ENCODE assay signal across 1 cellular context in genomic region chr1:11046270-11046566, GRCh38.
TF ChIP-seq lines count a peak whose summit lies in the region.

No MANE protein-coding gene starts in this region.

TF ChIP-seq in HepG2, 621 proteins besides CTCF, POLR2A, EP300 and RAD21:
- TF ChIP-seq ZNF530 (CRISPR knock-in tag; IDR thresholded peaks at IDR 0.05; ENCODE audit: low read depth), result no peak
- no peak for TF ChIP-seq FOXP1 (IDR thresholded peaks at IDR 0.05)
- TF ChIP-seq FOXP1 (CRISPR knock-in tag; IDR thresholded peaks at IDR 0.05), result no peak
- TF ChIP-seq FOXM1 (CRISPR knock-in tag; IDR thresholded peaks at IDR 0.05), result no peak
- TF ChIP-seq HOXA3 (CRISPR knock-in tag; IDR thresholded peaks at IDR 0.05), result peak; percentile 55
- 0 out of 2 replicates have a peak, but pooled peaks have one; percentile 53 for TF ChIP-seq ZHX2 (IDR thresholded peaks at IDR 0.05; ENCODE audit: low read depth)
- no peak for TF ChIP-seq ZHX2 (CRISPR knock-in tag; IDR thresholded peaks at IDR 0.05; ENCODE audit: borderline replicate concordance)
- TF ChIP-seq MED13 (CRISPR knock-in tag; IDR thresholded peaks at IDR 0.05), result no peak
- TF ChIP-seq ZNF441 (CRISPR knock-in tag; IDR thresholded peaks at IDR 0.05; ENCODE audit: borderline replicate concordance), result no peak
- TF ChIP-seq ERF (CRISPR knock-in tag; IDR thresholded peaks at IDR 0.05), result 0 out of 2 replicates have a peak, but pooled peaks have one; percentile 7
- no peak for TF ChIP-seq MZF1 (CRISPR knock-in tag; IDR thresholded peaks at IDR 0.05; ENCODE audit: borderline replicate concordance)
- TF ChIP-seq, protein P1, sequence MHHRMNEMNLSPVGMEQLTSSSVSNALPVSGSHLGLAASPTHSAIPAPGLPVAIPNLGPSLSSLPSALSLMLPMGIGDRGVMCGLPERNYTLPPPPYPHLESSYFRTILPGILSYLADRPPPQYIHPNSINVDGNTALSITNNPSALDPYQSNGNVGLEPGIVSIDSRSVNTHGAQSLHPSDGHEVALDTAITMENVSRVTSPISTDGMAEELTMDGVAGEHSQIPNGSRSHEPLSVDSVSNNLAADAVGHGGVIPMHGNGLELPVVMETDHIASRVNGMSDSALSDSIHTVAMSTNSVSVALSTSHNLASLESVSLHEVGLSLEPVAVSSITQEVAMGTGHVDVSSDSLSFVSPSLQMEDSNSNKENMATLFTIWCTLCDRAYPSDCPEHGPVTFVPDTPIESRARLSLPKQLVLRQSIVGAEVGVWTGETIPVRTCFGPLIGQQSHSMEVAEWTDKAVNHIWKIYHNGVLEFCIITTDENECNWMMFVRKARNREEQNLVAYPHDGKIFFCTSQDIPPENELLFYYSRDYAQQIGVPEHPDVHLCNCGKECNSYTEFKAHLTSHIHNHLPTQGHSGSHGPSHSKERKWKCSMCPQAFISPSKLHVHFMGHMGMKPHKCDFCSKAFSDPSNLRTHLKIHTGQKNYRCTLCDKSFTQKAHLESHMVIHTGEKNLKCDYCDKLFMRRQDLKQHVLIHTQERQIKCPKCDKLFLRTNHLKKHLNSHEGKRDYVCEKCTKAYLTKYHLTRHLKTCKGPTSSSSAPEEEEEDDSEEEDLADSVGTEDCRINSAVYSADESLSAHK (CRISPR knock-in tag; IDR thresholded peaks at IDR 0.05; ENCODE audit: borderline replicate concordance), result no peak
- peak; percentile 43; the same call in 1 of the 2 replicates for TF ChIP-seq ZMYM3 (CRISPR knock-in tag; IDR thresholded peaks at IDR 0.05)
- TF ChIP-seq CREB1 (IDR thresholded peaks at IDR 0.05), result no peak
- peak; percentile 67; the same call in 1 of the 2 replicates for TF ChIP-seq CREB1 (CRISPR knock-in tag; IDR thresholded peaks at IDR 0.05)
- TF ChIP-seq, protein P2, sequence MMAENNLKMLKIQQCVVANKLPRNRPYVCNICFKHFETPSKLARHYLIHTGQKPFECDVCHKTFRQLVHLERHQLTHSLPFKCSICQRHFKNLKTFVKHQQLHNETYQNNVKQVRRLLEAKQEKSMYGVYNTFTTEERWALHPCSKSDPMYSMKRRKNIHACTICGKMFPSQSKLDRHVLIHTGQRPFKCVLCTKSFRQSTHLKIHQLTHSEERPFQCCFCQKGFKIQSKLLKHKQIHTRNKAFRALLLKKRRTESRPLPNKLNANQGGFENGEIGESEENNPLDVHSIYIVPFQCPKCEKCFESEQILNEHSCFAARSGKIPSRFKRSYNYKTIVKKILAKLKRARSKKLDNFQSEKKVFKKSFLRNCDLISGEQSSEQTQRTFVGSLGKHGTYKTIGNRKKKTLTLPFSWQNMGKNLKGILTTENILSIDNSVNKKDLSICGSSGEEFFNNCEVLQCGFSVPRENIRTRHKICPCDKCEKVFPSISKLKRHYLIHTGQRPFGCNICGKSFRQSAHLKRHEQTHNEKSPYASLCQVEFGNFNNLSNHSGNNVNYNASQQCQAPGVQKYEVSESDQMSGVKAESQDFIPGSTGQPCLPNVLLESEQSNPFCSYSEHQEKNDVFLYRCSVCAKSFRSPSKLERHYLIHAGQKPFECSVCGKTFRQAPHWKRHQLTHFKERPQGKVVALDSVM (CRISPR knock-in tag; IDR thresholded peaks at IDR 0.05), result peak; percentile 17
- TF ChIP-seq ZNF562 (CRISPR knock-in tag; IDR thresholded peaks at IDR 0.05; ENCODE audit: borderline replicate concordance), result no peak
- no peak for TF ChIP-seq MAZ (IDR thresholded peaks at IDR 0.05; ENCODE audit: borderline replicate concordance, low read depth, low read length)
- TF ChIP-seq MAZ (CRISPR knock-in tag; IDR thresholded peaks at IDR 0.05; ENCODE audit: low read depth), result 0 out of 2 replicates have a peak, but pooled peaks have one; percentile 8
- TF ChIP-seq, protein P3, sequence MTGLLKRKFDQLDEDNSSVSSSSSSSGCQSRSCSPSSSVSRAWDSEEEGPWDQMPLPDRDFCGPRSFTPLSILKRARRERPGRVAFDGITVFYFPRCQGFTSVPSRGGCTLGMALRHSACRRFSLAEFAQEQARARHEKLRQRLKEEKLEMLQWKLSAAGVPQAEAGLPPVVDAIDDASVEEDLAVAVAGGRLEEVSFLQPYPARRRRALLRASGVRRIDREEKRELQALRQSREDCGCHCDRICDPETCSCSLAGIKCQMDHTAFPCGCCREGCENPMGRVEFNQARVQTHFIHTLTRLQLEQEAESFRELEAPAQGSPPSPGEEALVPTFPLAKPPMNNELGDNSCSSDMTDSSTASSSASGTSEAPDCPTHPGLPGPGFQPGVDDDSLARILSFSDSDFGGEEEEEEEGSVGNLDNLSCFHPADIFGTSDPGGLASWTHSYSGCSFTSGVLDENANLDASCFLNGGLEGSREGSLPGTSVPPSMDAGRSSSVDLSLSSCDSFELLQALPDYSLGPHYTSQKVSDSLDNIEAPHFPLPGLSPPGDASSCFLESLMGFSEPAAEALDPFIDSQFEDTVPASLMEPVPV (CRISPR knock-in tag; IDR thresholded peaks at IDR 0.05), result no peak
- no peak for TF ChIP-seq IRF1 (CRISPR knock-in tag; IDR thresholded peaks at IDR 0.05; ENCODE audit: low read depth)
- 0 out of 2 replicates have a peak, but pooled peaks have one; percentile 9 for TF ChIP-seq MED1 (CRISPR knock-in tag; IDR thresholded peaks at IDR 0.05)
- TF ChIP-seq ZNF251 (CRISPR knock-in tag; IDR thresholded peaks at IDR 0.05), result no peak
- peak; percentile 62 for TF ChIP-seq RARA (CRISPR knock-in tag; IDR thresholded peaks at IDR 0.05)
- TF ChIP-seq NR2C2 (CRISPR knock-in tag; IDR thresholded peaks at IDR 0.05; ENCODE audit: borderline replicate concordance), result peak; percentile 21; the same call in 1 of the 2 replicates
- no peak for TF ChIP-seq ZNF747 (CRISPR knock-in tag; IDR thresholded peaks at IDR 0.05; ENCODE audit: borderline replicate concordance)
- TF ChIP-seq THRA (CRISPR knock-in tag; IDR thresholded peaks at IDR 0.05; ENCODE audit: borderline replicate concordance), result peak; percentile 30; the same call in 1 of the 2 replicates
- TF ChIP-seq, protein P4, sequence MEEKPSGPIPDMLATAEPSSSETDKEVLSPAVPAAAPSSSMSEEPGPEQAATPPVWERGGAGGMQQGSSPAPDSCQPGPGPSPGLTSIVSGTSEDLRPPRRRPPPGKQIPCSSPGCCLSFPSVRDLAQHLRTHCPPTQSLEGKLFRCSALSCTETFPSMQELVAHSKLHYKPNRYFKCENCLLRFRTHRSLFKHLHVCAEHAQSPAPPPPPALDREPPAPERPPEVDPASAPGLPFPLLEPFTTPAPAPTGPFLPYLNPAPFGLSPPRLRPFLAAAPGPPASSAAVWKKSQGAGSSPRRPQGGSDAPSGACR (CRISPR knock-in tag; IDR thresholded peaks at IDR 0.05), result 0 out of 2 replicates have a peak, but pooled peaks have one; percentile 45
- TF ChIP-seq TMF1 (CRISPR knock-in tag; IDR thresholded peaks at IDR 0.05; ENCODE audit: low read depth), result no peak; the same call in 1 of the 2 replicates
- TF ChIP-seq ZNF703 (CRISPR knock-in tag; IDR thresholded peaks at IDR 0.05; ENCODE audit: borderline replicate concordance), result no peak
- TF ChIP-seq AHR (CRISPR knock-in tag; IDR thresholded peaks at IDR 0.05), result no peak
- 0 out of 2 replicates have a peak, but pooled peaks have one; percentile 39 for TF ChIP-seq ZMYM4 (CRISPR knock-in tag; IDR thresholded peaks at IDR 0.05)
- TF ChIP-seq ZBTB21 (CRISPR knock-in tag; IDR thresholded peaks at IDR 0.05), result peak; percentile 59; the same call in 1 of the 2 replicates
- TF ChIP-seq CHD4 (IDR thresholded peaks at IDR 0.05; ENCODE audit: borderline replicate concordance, low read length), result no peak; the same call in 1 of the 2 replicates
- TF ChIP-seq ZNF260 (CRISPR knock-in tag; IDR thresholded peaks at IDR 0.05; ENCODE audit: borderline replicate concordance, low read depth), result no peak
- TF ChIP-seq ARNTL (CRISPR knock-in tag; IDR thresholded peaks at IDR 0.05), result no peak
- no peak for TF ChIP-seq ZNF230 (CRISPR knock-in tag; IDR thresholded peaks at IDR 0.05)
- TF ChIP-seq SAP130 (CRISPR knock-in tag; IDR thresholded peaks at IDR 0.05; ENCODE audit: low read depth), result peak; percentile 54
- no peak for TF ChIP-seq ZNF468 (CRISPR knock-in tag; IDR thresholded peaks at IDR 0.05)
- no peak for TF ChIP-seq NFE2L2 (IDR thresholded peaks at IDR 0.05; ENCODE audit: low read length)
- no peak for TF ChIP-seq MBNL3 (CRISPR knock-in tag; conservative IDR thresholded peaks at IDR 0.05)
- TF ChIP-seq SOX5 (CRISPR knock-in tag; IDR thresholded peaks at IDR 0.05; ENCODE audit: borderline replicate concordance), result peak; percentile 7; the same call in 1 of the 2 replicates
- peak; percentile 11; the same call in 1 of the 2 replicates for TF ChIP-seq SALL1 (CRISPR knock-in tag; IDR thresholded peaks at IDR 0.05)
- no peak for TF ChIP-seq ISX (CRISPR knock-in tag; conservative IDR thresholded peaks at IDR 0.05)
- TF ChIP-seq ZNF430 (CRISPR knock-in tag; IDR thresholded peaks at IDR 0.05), result 0 out of 2 replicates have a peak, but pooled peaks have one; percentile 7
